ENCODE assay signal across 15 cellular contexts in the genomic region with DNA sequence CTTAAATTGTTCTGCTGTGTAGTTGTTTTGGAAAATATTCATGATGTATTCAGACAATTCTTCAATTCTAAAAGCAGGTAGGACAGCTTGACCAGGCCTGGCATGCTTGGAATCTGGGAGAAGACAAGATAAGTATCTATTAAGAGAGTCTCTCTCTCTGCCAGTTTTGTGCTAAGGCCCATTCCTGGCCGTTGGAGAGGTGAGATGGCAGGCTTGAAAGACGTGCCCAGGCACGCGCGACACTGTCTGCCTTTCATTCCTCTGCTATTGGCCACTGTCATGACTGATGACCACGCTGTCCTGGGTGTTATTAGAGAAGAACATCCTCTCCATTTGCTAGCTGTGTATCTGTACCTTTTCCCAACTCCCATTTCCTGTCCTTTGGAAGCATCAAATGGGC.
"Had no signal": no experiment of that assay in that cellular context is flagged by ENCODE, and none has a peak within 500 bp of the region (broad histone marks: within the 10 kb centered on the region; RNA-seq: fewer than 3 reads in every experiment).

No MANE protein-coding gene starts in this region.

- H3K9me3 Mint-ChIP-seq: activated CD4-positive, alpha-beta T cell treated with anti-CD3 and anti-CD28 coated beads, Interleukin-2, amount 10 ng/mL, durations not matched to agents 24 days and 14 days; natural killer cell treated with Interleukin-12 subunit alpha and Interleukin-12 subunit beta and Interleukin-15 and Interleukin-18, amount 100 ng/mL, for 72 hours had no signal

- H3K4me3 Mint-ChIP-seq: activated CD4-positive, alpha-beta T cell treated with anti-CD3 and anti-CD28 coated beads, Interleukin-2, amount 10 ng/mL, durations not matched to agents 24 days and 14 days; activated CD8-positive, alpha-beta T cell treated with anti-CD3 and anti-CD28 coated beads, Interleukin-2, amount 10 ng/mL, durations not matched to agents 7 days and 5 days; activated T-cell treated with anti-CD3 and anti-CD28 coated beads, Interleukin-2, amount 50 U/mL, for 4 hours; natural killer cell treated with Interleukin-12 subunit alpha and Interleukin-12 subunit beta and Interleukin-15 and Interleukin-18, amount 100 ng/mL, for 72 hours; stimulated activated memory B cell treated with anti-CD40 and anti-IgM and Interleukin-4, amounts not matched to agents 10 μg/mL and 1 μg/mL and 100 μg/mL, for 72 hours had no signal

- H3K27ac Mint-ChIP-seq: activated CD4-positive, alpha-beta T cell treated with anti-CD3 and anti-CD28 coated beads, Interleukin-2, amount 10 ng/mL, durations not matched to agents 24 days and 14 days; activated CD8-positive, alpha-beta T cell treated with anti-CD3 and anti-CD28 coated beads, Interleukin-2, amount 10 ng/mL, durations not matched to agents 7 days and 5 days; natural killer cell treated with Interleukin-12 subunit alpha and Interleukin-12 subunit beta and Interleukin-15 and Interleukin-18, amount 100 ng/mL, for 72 hours; stimulated activated memory B cell treated with anti-CD40 and anti-IgM and Interleukin-4, amounts not matched to agents 10 μg/mL and 1 μg/mL and 100 μg/mL, for 72 hours had no signal

- H3K36me3 ChIP-seq: gastroesophageal sphincter, heart left ventricle, upper lobe of right lung had no signal

- H3K36me3 Mint-ChIP-seq: natural killer cell treated with Interleukin-12 subunit alpha and Interleukin-12 subunit beta and Interleukin-15 and Interleukin-18, amount 100 ng/mL, for 72 hours; stimulated activated memory B cell treated with anti-CD40 and anti-IgM and Interleukin-4, amounts not matched to agents 10 μg/mL and 1 μg/mL and 100 μg/mL, for 72 hours had no signal

- H3K4me3 ChIP-seq: gastroesophageal sphincter, heart left ventricle, smooth muscle cell, testis, upper lobe of right lung had no signal

- H3K9me3 ChIP-seq: gastroesophageal sphincter, testis, upper lobe of right lung had no signal

- H3K4me1 Mint-ChIP-seq: activated CD4-positive, alpha-beta T cell treated with anti-CD3 and anti-CD28 coated beads, Interleukin-2, amount 10 ng/mL, durations not matched to agents 24 days and 14 days; stimulated activated memory B cell treated with anti-CD40 and anti-IgM and Interleukin-4, amounts not matched to agents 10 μg/mL and 1 μg/mL and 100 μg/mL, for 72 hours had no signal

- H3K27ac ChIP-seq: gastroesophageal sphincter, testis, upper lobe of right lung had no signal

- DNase-seq: activated CD4-positive, alpha-beta T cell treated with anti-CD3 and anti-CD28 coated beads, Interleukin-2, amount 10 ng/mL, durations not matched to agents 24 days and 14 days; activated CD8-positive, alpha-beta T cell treated with anti-CD3 and anti-CD28 coated beads, Interleukin-2, amount 10 ng/mL, durations not matched to agents 7 days and 5 days; activated naive CD4-positive, alpha-beta T cell treated with anti-CD3 and anti-CD28 coated beads, Interleukin-2, amount 50 U/mL, for 16 hours; activated T-cell treated with anti-CD3 and anti-CD28 coated beads, Interleukin-2, amount 50 U/mL, for 4 hours; aorta; cerebellar nuclear complex; cortex of kidney; heart left ventricle; stimulated activated CD4-positive, alpha-beta T cell treated with anti-CD3 and anti-CD28 coated beads, Interleukin-4, amount 100 ng/mL, for 24 hours; testis; upper lobe of right lung had no signal

- H3K27me3 ChIP-seq: gastroesophageal sphincter, heart left ventricle, testis, upper lobe of right lung had no signal

- H3K4me1 ChIP-seq: testis, upper lobe of right lung had no signal

- H3K27me3 Mint-ChIP-seq: stimulated activated memory B cell treated with anti-CD40 and anti-IgM and Interleukin-4, amounts not matched to agents 10 μg/mL and 1 μg/mL and 100 μg/mL, for 72 hours had no signal

- H3K4me2 ChIP-seq: smooth muscle cell had no signal
